In genomic region chr2:73212448-73213176, GRCh38 we compare ENCODE assay signal across 9 cellular contexts. TPM values are rescaled to one million over a fixed set of nuclear protein-coding genes. Genes with fewer than 3 reads are reported as not detected.
DNase-seq lines count a peak whose midpoint lies in the region; ATAC-seq lines count a peak whose summit lies in the region.
"Had no signal": no experiment of that assay in that cellular context is flagged by ENCODE, and none has a peak within 500 bp of the region (broad histone marks: within the 10 kb centered on the region; RNA-seq: fewer than 3 reads in every experiment).

No MANE protein-coding gene starts in this region.

- in situ Hi-C loops in Caki2 (cut with HindIII; ENCODE audit: low pct_unique_long_range_greater_than_20kb, low sequenced_read_pairs), result no loop called here

- H3K27me3 Mint-ChIP-seq in effector memory CD8-positive, alpha-beta T cell, result peaks cover 15 to 21% of the 10 kb centered on the region in 2 donors

- ATAC-seq in GM21381 (IDR thresholded peaks at IDR 0.05; ENCODE audit: unreplicated experiment), result peak; percentile 65
- ATAC-seq in effector memory CD8-positive, alpha-beta T cell (replicated peaks), result peak; percentile 68

- H3K4me3 Mint-ChIP-seq in effector memory CD8-positive, alpha-beta T cell, result peak overlapping the region; percentile 28 to 91

- peak; percentile 66 for DNase-seq in Caki2 (ENCODE audit: low read depth)
- peak; percentile 74 for DNase-seq in HPDE6-E6E7 (ENCODE audit: extremely low spot score)
- peak; percentile 8 for DNase-seq in NK-92 (lab: John Stamatoyannopoulos, UW; ENCODE audit: unreplicated experiment)
- peak; percentile 89 for DNase-seq in activated CD8-positive, alpha-beta memory T cell treated with anti-CD3 and anti-CD28 coated beads for 24 hours
- peak; percentile 69 to 76 (median 71) for DNase-seq in effector memory CD8-positive, alpha-beta T cell
- peak; percentile 34 for DNase-seq in middle frontal gyrus (ENCODE audit: extremely low spot score, low spot score)
- peak; percentile 62 for DNase-seq in stimulated activated CD8-positive, alpha-beta memory T cell treated with anti-CD3 and anti-CD28 coated beads, Interleukin-4, amount 100 ng/mL, for 24 hours (ENCODE audit: low read depth)

- no peaks in the 10 kb centered on the region for H3K9me3 Mint-ChIP-seq in effector memory CD8-positive, alpha-beta T cell
- H3K9me3 Mint-ChIP-seq: activated naive CD4-positive, alpha-beta T cell treated with anti-CD3 and anti-CD28 coated beads, Interleukin-2, amount 50 U/mL, for 24 hours had no signal

- peaks cover 20 to 23% of the 10 kb centered on the region in 2 donors for H3K4me1 Mint-ChIP-seq in effector memory CD8-positive, alpha-beta T cell (ENCODE audit: low read depth in 2 of 2)

- no peak overlapping the region for H3K27ac Mint-ChIP-seq in effector memory CD8-positive, alpha-beta T cell

- peaks cover 18% of the 10 kb centered on the region for H3K36me3 Mint-ChIP-seq in effector memory CD8-positive, alpha-beta T cell (ENCODE audit: insufficient read depth)
- H3K36me3 Mint-ChIP-seq: activated naive CD4-positive, alpha-beta T cell treated with anti-CD3 and anti-CD28 coated beads, Interleukin-2, amount 50 U/mL, for 24 hours had no signal

RNA-seq across cellular contexts. Expression of gene SMYD5, which starts 1.4 kb away (rescaled TPM):
- total RNA-seq in Caki2 (2014; rRNA removed; shearing (Covaris generic); ENCODE audit: low replicate concordance), result 54.9 and 57.7 TPM in 2 replicates

RNA-seq across cellular contexts. Expression of gene NOTO, which starts 10.2 kb away (rescaled TPM):
- total RNA-seq in Caki2 (2014; rRNA removed; shearing (Covaris generic); ENCODE audit: low replicate concordance), result not detected in 2 replicates

RNA-seq across cellular contexts. Expression of gene PRADC1, which starts 20.4 kb away (rescaled TPM):
- total RNA-seq in Caki2 (2014; rRNA removed; shearing (Covaris generic); ENCODE audit: low replicate concordance), result 8.3 and 8.6 TPM in 2 replicates

RNA-seq across cellular contexts. Expression of gene CCT7, which starts 21.5 kb away (rescaled TPM):
- 581 and 684 TPM in 2 replicates for total RNA-seq in Caki2 (2014; rRNA removed; shearing (Covaris generic); ENCODE audit: low replicate concordance)

Comparison
In these comparisons a context has a peak if more than half of its experiments do, and no peak if none do; other contexts are left out.
1. Peak in every context shown above with its lines: DNase-seq and ATAC-seq.
2. DNase-seq: peak in every context shown above with its lines; median percentile 89 in activated CD8-positive, alpha-beta memory T cell treated with anti-CD3 and anti-CD28 coated beads for 24 hours; 74 in HPDE6-E6E7; 71 in effector memory CD8-positive, alpha-beta T cell; 66 in Caki2; 62 in stimulated activated CD8-positive, alpha-beta memory T cell treated with anti-CD3 and anti-CD28 coated beads, Interleukin-4, amount 100 ng/mL, for 24 hours; 34 in middle frontal gyrus; 8 in NK-92.